ENCODE assay signal across 8 cellular contexts in genomic region chr12:27524489-27524835, GRCh38. TPM values are rescaled to one million over a fixed set of nuclear protein-coding genes. Genes with fewer than 3 reads are reported as not detected.
A peak's percentile ranks its signal among the peaks of the same experiment; 100 is the strongest.
DNase-seq lines count a peak whose midpoint lies in the region; ATAC-seq, FAIRE-seq and TF ChIP-seq lines count a peak whose summit lies in the region.

No MANE protein-coding gene starts in this region.

- H3K36me3 ChIP-seq in SK-N-MC (ENCODE audit: insufficient read depth, low read length) (no peaks in the 10 kb centered on the region), spleen (no peaks in the 10 kb centered on the region)

- DNase-seq in SK-N-MC (ENCODE audit: low read depth, low spot score) (no peak), foreskin keratinocyte (no peak), spleen (no peak), DMS79 treated with DMSO at 0.1 percent for 48 hours (lab: John Stamatoyannopoulos, UW) (no peak), NCI-H446 treated with DMSO at 0.1 percent for 48 hours (lab: John Stamatoyannopoulos, UW) (no peak), frontal cortex (ENCODE audit: low spot score in 2 of 2) (no peak)

- H3K4me3 ChIP-seq in SK-N-MC = peak overlapping the region; percentile 91
- peak overlapping the region; percentile 43 to 74 (median 68) for H3K4me3 ChIP-seq in spleen

- H3K9me3 ChIP-seq in SK-N-MC (ENCODE audit: low read depth, low read length) (no peaks in the 10 kb centered on the region), spleen (no peaks in the 10 kb centered on the region)

- intact Hi-C loops in spleen (cut with DNase I; ENCODE audit: low total_unique reads) = no loop called here

- 0 to 1% (median 0%) methylated on average over 8 of the region's 8 CpGs for WGBS in spleen, 5 donors

- peak overlapping the region; percentile 80 for H3K9ac ChIP-seq in SK-N-MC (ENCODE audit: insufficient read length)

- TF ChIP-seq CTCF in foreskin keratinocyte (conservative IDR thresholded peaks at IDR 0.05) = no peak
- no peak for TF ChIP-seq CTCF in spleen (IDR thresholded peaks at IDR 0.05 in 8 of 11, conservative IDR thresholded peaks at IDR 0.05 in 3 of 11)

- TF ChIP-seq POLR2A in spleen (IDR thresholded peaks at IDR 0.05) = no peak

- H3K27me3 ChIP-seq in foreskin keratinocyte (no peaks in the 10 kb centered on the region), spleen (replicated peaks in 1 of 7) (no peaks in the 10 kb centered on the region)

- H3K27ac ChIP-seq in SK-N-MC (no peak overlapping the region), foreskin keratinocyte (peak overlapping the region; percentile 87), spleen (peak overlapping the region; percentile 79 to 90 (median 87))

- H3K4me1 ChIP-seq in foreskin keratinocyte (peaks cover 23% of the 10 kb centered on the region), spleen (peaks cover 0 to 57% (median 35%) of the 10 kb centered on the region in 6 donors)

- no peak for FAIRE-seq in frontal cortex (lab: Jason Lieb, UNC)

- ATAC-seq in GM21528 (IDR thresholded peaks at IDR 0.05; ENCODE audit: low FRiP score, unreplicated experiment) (peak; percentile 7), foreskin keratinocyte (no peak)
- no peak for ATAC-seq in activated CD4-positive, CD25-positive, alpha-beta regulatory T cell treated with anti-CD3 and anti-CD28 coated beads, Interleukin-2, amount 50 U/mL, for 24 hours

RNA-seq across cellular contexts. Expression of gene PPFIBP1, which starts 0.5 kb away (rescaled TPM):
- total RNA-seq in foreskin keratinocyte = 92.1 and 105 TPM in 2 replicates
- 12.6 and 14.2 TPM in 2 replicates for polyA plus RNA-seq in foreskin keratinocyte
- 100 to 1,000 TPM in 5 of 7 donors, 10 to 100 TPM in 2; 71.4 to 182 (median 121) TPM for total RNA-seq in spleen
- polyA plus RNA-seq in spleen = 10 to 100 TPM in 1 of 3 donors, 1 to 10 TPM in 2; 3.7 to 10.7 (median 4.1) TPM
- 69.3 TPM for total RNA-seq in frontal cortex
